Comparison of ENCODE assay signal across 1 cellular context in the genomic region with DNA sequence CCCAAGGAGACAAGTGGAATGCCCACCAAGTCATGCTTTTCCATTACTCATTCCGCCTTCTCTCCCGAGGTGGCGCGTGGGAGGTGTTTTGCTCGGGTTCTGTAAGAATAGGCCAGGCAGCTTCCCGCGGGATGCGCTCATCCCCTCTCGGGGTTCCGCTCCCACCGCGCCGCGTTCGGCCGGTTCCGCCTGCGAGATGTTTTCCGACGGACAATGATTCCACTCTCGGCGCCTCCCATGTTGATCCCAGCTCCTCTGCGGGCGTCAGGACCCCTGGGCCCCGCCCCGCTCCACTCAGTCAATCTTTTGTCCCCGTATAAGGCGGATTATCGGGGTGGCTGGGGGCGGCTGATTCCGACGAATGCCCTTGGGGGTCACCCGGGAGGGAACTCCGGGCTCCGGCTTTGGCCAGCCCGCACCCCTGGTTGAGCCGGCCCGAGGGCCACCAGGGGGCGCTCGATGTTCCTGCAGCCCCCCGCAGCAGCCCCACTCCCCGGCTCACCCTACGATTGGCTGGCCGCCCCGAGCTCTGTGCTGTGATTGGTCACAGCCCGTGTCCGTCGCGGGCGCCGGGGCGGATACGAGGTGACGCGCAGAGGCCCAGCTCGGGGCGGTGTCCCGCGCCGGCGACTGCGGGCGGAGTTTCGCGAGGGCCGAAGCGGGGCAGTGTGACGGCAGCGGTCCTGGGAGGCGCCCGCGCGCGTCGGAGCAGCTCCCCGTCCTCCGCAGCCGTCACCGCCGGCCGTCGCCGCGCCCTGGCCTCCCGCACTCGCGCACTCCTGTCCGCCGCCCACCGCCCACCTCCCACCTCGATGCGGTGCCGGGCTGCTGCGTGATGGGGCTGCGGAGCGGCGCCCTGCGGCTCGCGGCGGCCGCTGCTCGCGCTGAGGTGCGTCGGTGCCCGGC.
A peak's percentile ranks its signal among the peaks of the same experiment; 100 is the strongest.
TF ChIP-seq lines count a peak whose summit lies in the region.

TSS of gene KIF1B (plus strand) at position 666 of the 906 bp plus-strand sequence. CDS start 21,759 bp downstream, outside the sequence.

TF ChIP-seq in K562, 482 proteins besides CTCF, POLR2A, EP300 and RAD21 (continued from another document and continues in another):
- TF ChIP-seq, protein P1, sequence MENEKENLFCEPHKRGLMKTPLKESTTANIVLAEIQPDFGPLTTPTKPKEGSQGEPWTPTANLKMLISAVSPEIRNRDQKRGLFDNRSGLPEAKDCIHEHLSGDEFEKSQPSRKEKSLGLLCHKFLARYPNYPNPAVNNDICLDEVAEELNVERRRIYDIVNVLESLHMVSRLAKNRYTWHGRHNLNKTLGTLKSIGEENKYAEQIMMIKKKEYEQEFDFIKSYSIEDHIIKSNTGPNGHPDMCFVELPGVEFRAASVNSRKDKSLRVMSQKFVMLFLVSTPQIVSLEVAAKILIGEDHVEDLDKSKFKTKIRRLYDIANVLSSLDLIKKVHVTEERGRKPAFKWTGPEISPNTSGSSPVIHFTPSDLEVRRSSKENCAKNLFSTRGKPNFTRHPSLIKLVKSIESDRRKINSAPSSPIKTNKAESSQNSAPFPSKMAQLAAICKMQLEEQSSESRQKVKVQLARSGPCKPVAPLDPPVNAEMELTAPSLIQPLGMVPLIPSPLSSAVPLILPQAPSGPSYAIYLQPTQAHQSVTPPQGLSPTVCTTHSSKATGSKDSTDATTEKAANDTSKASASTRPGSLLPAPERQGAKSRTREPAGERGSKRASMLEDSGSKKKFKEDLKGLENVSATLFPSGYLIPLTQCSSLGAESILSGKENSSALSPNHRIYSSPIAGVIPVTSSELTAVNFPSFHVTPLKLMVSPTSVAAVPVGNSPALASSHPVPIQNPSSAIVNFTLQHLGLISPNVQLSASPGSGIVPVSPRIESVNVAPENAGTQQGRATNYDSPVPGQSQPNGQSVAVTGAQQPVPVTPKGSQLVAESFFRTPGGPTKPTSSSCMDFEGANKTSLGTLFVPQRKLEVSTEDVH (IDR thresholded peaks at IDR 0.05; ENCODE audit: low read depth, partially characterized antibody), result peak; percentile 50
- TF ChIP-seq, protein P2, sequence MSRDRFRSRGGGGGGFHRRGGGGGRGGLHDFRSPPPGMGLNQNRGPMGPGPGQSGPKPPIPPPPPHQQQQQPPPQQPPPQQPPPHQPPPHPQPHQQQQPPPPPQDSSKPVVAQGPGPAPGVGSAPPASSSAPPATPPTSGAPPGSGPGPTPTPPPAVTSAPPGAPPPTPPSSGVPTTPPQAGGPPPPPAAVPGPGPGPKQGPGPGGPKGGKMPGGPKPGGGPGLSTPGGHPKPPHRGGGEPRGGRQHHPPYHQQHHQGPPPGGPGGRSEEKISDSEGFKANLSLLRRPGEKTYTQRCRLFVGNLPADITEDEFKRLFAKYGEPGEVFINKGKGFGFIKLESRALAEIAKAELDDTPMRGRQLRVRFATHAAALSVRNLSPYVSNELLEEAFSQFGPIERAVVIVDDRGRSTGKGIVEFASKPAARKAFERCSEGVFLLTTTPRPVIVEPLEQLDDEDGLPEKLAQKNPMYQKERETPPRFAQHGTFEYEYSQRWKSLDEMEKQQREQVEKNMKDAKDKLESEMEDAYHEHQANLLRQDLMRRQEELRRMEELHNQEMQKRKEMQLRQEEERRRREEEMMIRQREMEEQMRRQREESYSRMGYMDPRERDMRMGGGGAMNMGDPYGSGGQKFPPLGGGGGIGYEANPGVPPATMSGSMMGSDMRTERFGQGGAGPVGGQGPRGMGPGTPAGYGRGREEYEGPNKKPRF (IDR thresholded peaks at IDR 0.05; ENCODE audit: low read depth, low read length), result no peak
- TF ChIP-seq EGR1 (conservative IDR thresholded peaks at IDR 0.05) (peak; percentile 57), ZFX (CRISPR knock-in tag; IDR thresholded peaks at IDR 0.05) (peak; percentile 75; the same call in 1 of the 2 replicates), ZC3H8 (IDR thresholded peaks at IDR 0.05) (no peak), POLR2G (IDR thresholded peaks at IDR 0.05; ENCODE audit: low read depth, low read length) (peak; percentile 91), RBM34 (IDR thresholded peaks at IDR 0.05; ENCODE audit: borderline replicate concordance, insufficient read depth, low read length) (0 out of 2 replicates have a peak, but pooled peaks have one; percentile 92), EZH2 (IDR thresholded peaks at IDR 0.05; ENCODE audit: borderline replicate concordance, low read depth, low read length) (no peak), TCF7 (IDR thresholded peaks at IDR 0.05; ENCODE audit: borderline replicate concordance) (no peak), ZNF217 (CRISPR knock-in tag; IDR thresholded peaks at IDR 0.05) (no peak), NONO (IDR thresholded peaks at IDR 0.05; ENCODE audit: low read depth in 2 of 2, low read length in 1 of 2) (peak; percentile 47 to 84; a peak in 3 of 4 replicates), TEAD2 (tag; IDR thresholded peaks at IDR 0.05) (no peak), TGIF2 (CRISPR knock-in tag; IDR thresholded peaks at IDR 0.05) (no peak), ILK (tag; IDR thresholded peaks at IDR 0.05; ENCODE audit: borderline replicate concordance, low read depth) (no peak), ZNF830 (CRISPR knock-in tag; IDR thresholded peaks at IDR 0.05) (no peak; the same call in 1 of the 2 replicates), ETS1 (conservative IDR thresholded peaks at IDR 0.05; ENCODE audit: control insufficient read depth, low read depth, low read length) (no peak; the same call in 1 of the 2 replicates), SRSF7 (optimal IDR thresholded peaks at IDR 0.05; ENCODE audit: low read depth, low read length) (no peak), ELF2 (CRISPR knock-in tag; IDR thresholded peaks at IDR 0.05) (no peak), JUNB (CRISPR knock-in tag; conservative IDR thresholded peaks at IDR 0.05) (0 out of 2 replicates have a peak, but pooled peaks have one; percentile 20), MAFF (IDR thresholded peaks at IDR 0.05; ENCODE audit: low read length) (no peak), MAZ (CRISPR knock-in tag; conservative IDR thresholded peaks at IDR 0.05 in 1 of 2, IDR thresholded peaks at IDR 0.05 in 1 of 2) (peak; percentile 96), KDM4B (IDR thresholded peaks at IDR 0.05; ENCODE audit: borderline replicate concordance in 2 of 2, low read depth in 1 of 2) (peak in 1 of 2 experiments; percentile 83; a peak in 1 of 4 replicates), OTX1 (CRISPR knock-in tag; IDR thresholded peaks at IDR 0.05) (no peak), THRAP3 (IDR thresholded peaks at IDR 0.05; ENCODE audit: borderline replicate concordance) (no peak), CREB5 (CRISPR knock-in tag; IDR thresholded peaks at IDR 0.05) (no peak), CBX5 (IDR thresholded peaks at IDR 0.05; ENCODE audit: borderline replicate concordance, low read depth) (no peak), CHD7 (IDR thresholded peaks at IDR 0.05; ENCODE audit: low read depth, low read length) (no peak), NELFE (IDR thresholded peaks at IDR 0.05; ENCODE audit: insufficient read depth, insufficient read length) (no peak), MITF (IDR thresholded peaks at IDR 0.05) (no peak)
- TF ChIP-seq, protein P3, sequence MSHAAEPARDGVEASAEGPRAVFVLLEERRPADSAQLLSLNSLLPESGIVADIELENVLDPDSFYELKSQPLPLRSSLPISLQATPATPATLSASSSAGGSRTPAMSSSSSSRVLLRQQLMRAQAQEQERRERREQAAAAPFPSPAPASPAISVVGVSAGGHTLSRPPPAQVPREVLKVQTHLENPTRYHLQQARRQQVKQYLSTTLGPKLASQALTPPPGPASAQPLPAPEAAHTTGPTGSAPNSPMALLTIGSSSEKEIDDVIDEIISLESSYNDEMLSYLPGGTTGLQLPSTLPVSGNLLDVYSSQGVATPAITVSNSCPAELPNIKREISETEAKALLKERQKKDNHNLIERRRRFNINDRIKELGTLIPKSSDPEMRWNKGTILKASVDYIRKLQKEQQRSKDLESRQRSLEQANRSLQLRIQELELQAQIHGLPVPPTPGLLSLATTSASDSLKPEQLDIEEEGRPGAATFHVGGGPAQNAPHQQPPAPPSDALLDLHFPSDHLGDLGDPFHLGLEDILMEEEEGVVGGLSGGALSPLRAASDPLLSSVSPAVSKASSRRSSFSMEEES (CRISPR knock-in tag; IDR thresholded peaks at IDR 0.05), result no peak
